In genomic region chr2:20219763-20220380, GRCh38 we compare ENCODE assay signal across 30 cellular contexts. TPM values are rescaled to one million over a fixed set of nuclear protein-coding genes. Genes with fewer than 3 reads are reported as not detected.
DNase-seq lines count a peak whose midpoint lies in the region; ATAC-seq and TF ChIP-seq lines count a peak whose summit lies in the region.
"Had no signal": no experiment of that assay in that cellular context is flagged by ENCODE, and none has a peak within 500 bp of the region (broad histone marks: within the 10 kb centered on the region; RNA-seq: fewer than 3 reads in every experiment).

No MANE protein-coding gene starts in this region.

- DNase-seq in chondrocyte (ENCODE audit: low spot score) (peak; percentile 71), right lobe of liver (peak in 1 of 3 donors; percentile 44), type B pancreatic cell (ENCODE audit: extremely low spot score, unreplicated experiment) (no peak), NCI-H1930 (lab: John Stamatoyannopoulos, UW) (no peak), islet precursor cell (no peak)
- DNase-seq in activated T-helper 1 cell treated with anti-CD3 and anti-CD28 coated beads, Interleukin-12 subunit alpha, Interleukin-12 subunit beta, Interleukin-2, Interleukin-4 antibody, amounts not matched to agents 30 ng/mL and 10 ng/mL and 1 ng/mL, durations not matched to agents 14 hours and 24 hours and 36 hours (ENCODE audit: low spot score), result no peak
- DNase-seq: activated CD4-positive, alpha-beta T cell treated with anti-CD3 and anti-CD28 coated beads for 36 hours; activated effector memory CD4-positive, alpha-beta T cell treated with anti-CD3 and anti-CD28 coated beads, Interleukin-2, amount 50 U/mL, for 16 hours; activated naive CD8-positive, alpha-beta T cell treated with anti-CD3 and anti-CD28 coated beads for 36 hours; activated T-cell treated with anti-CD3 and anti-CD28 coated beads for 4 hours; AML-193; caudate nucleus; CD4-positive, alpha-beta memory T cell; KG1; mesendoderm; naive B cell; NCI-H1417; NCI-H2081; NCI-H345; OCI-M1; retina; Right ventricle myocardium superior; T-helper 2 cell; uterus had no signal

- H3K4me1 Mint-ChIP-seq in chondrocyte (ENCODE audit: low read depth) (peaks cover 22% of the 10 kb centered on the region), type B pancreatic cell (ENCODE audit: unreplicated experiment) (peaks cover 47% of the 10 kb centered on the region)
- no peaks in the 10 kb centered on the region for H3K4me1 Mint-ChIP-seq in activated T-helper 1 cell treated with anti-CD3 and anti-CD28 coated beads, Interleukin-12 subunit alpha, Interleukin-12 subunit beta, Interleukin-2, Interleukin-4 antibody, amounts not matched to agents 30 ng/mL and 10 ng/mL and 1 ng/mL, durations not matched to agents 14 hours and 24 hours and 36 hours (ENCODE audit: low read depth)
- H3K4me1 Mint-ChIP-seq: activated CD4-positive, alpha-beta T cell treated with anti-CD3 and anti-CD28 coated beads for 36 hours; activated naive CD8-positive, alpha-beta T cell treated with anti-CD3 and anti-CD28 coated beads for 36 hours had no signal

- H3K27me3 Mint-ChIP-seq in chondrocyte (ENCODE audit: low read depth) (no peaks in the 10 kb centered on the region), type B pancreatic cell (peaks cover 5% of the 10 kb centered on the region)
- H3K27me3 Mint-ChIP-seq in activated T-helper 1 cell treated with anti-CD3 and anti-CD28 coated beads, Interleukin-12 subunit alpha, Interleukin-12 subunit beta, Interleukin-2, Interleukin-4 antibody, amounts not matched to agents 30 ng/mL and 10 ng/mL and 1 ng/mL, durations not matched to agents 14 hours and 24 hours and 36 hours (ENCODE audit: insufficient read depth), result peaks cover 33% of the 10 kb centered on the region

- POLR2A ChIA-PET in HEK293 (lab: Yijun Ruan, JAX), result interaction anchor here (1.0 kb wide), 1 partner anchor 35 kb away, joined by 3 read pairs; no protein-coding TSS in a partner anchor

- H3K4me1 ChIP-seq in HEK293 (ENCODE audit: control insufficient read depth, insufficient read depth, low read length), result peaks cover 14% of the 10 kb centered on the region
- H3K4me1 ChIP-seq in right lobe of liver, result peaks cover 0 to 78% (median 33%) of the 10 kb centered on the region in 4 donors

- no peaks in the 10 kb centered on the region for H3K9me3 ChIP-seq in HEK293 (ENCODE audit: control insufficient read depth, insufficient read depth, low read depth, low read length)
- H3K9me3 ChIP-seq in right lobe of liver, result no peaks in the 10 kb centered on the region
- H3K9me3 ChIP-seq: A549, ascending aorta, gastroesophageal sphincter, uterus had no signal

- WGBS in right lobe of liver (ENCODE audit: insufficient coverage, low coverage, low lambda C conversion rate, missing lambda C conversion rate), result 90% methylated on average over 4 of the region's 13 CpGs

- intact Hi-C loops in right lobe of liver (cut with DNase I), result loop anchor here in 1 of 2 donors (10.0 kb wide), 1 partner anchor 105 kb away; no protein-coding TSS in a partner anchor
- intact Hi-C loops in activated T-helper 1 cell treated with anti-CD3 and anti-CD28 coated beads, Interleukin-12 subunit alpha, Interleukin-12 subunit beta, Interleukin-2, Interleukin-4 antibody, amounts not matched to agents 30 ng/mL and 10 ng/mL and 1 ng/mL, durations not matched to agents 14 hours and 24 hours and 36 hours (cut with micrococcal nuclease), result loop anchor here (10.0 kb wide), 1 partner anchor 435 kb away; the partner anchor contains the start of gene HS1BP3

- H3K36me3 Mint-ChIP-seq in chondrocyte (ENCODE audit: low read depth), result no peaks in the 10 kb centered on the region
- peaks cover 21% of the 10 kb centered on the region for H3K36me3 Mint-ChIP-seq in type B pancreatic cell
- no peaks in the 10 kb centered on the region for H3K36me3 Mint-ChIP-seq in activated T-helper 1 cell treated with anti-CD3 and anti-CD28 coated beads, Interleukin-12 subunit alpha, Interleukin-12 subunit beta, Interleukin-2, Interleukin-4 antibody, amounts not matched to agents 30 ng/mL and 10 ng/mL and 1 ng/mL, durations not matched to agents 14 hours and 24 hours and 36 hours (ENCODE audit: low read depth)
- H3K36me3 Mint-ChIP-seq: activated naive CD8-positive, alpha-beta T cell treated with anti-CD3 and anti-CD28 coated beads for 36 hours; CD4-positive, alpha-beta memory T cell; naive B cell had no signal

- no peak for TF ChIP-seq POLR2A in right lobe of liver (IDR thresholded peaks at IDR 0.05)

- H3K4me3 ChIP-seq in HEK293 (ENCODE audit: low read depth, low read length), result no peak overlapping the region
- H3K4me3 ChIP-seq in right lobe of liver, result peak overlapping the region in 1 of 3 donors; percentile 7
- H3K4me3 ChIP-seq: A549, ascending aorta, gastroesophageal sphincter, hepatocyte, uterus had no signal

- peaks cover 0 to 23% of the 10 kb centered on the region in 2 experiments; a peak in 2 of 3 replicates for H3K36me3 ChIP-seq in HEK293 (ENCODE audit: control insufficient read depth in 2 of 2, insufficient read depth in 1 of 2, low read length in 2 of 2)
- H3K36me3 ChIP-seq in right lobe of liver, result peaks cover 0 to 4% (median 0%) of the 10 kb centered on the region in 4 donors
- H3K36me3 ChIP-seq: ascending aorta, gastroesophageal sphincter, uterus had no signal

- no peak overlapping the region for H3K27ac ChIP-seq in HEK293 (ENCODE audit: extremely low read depth, low read depth, low read length)
- H3K27ac ChIP-seq in right lobe of liver, result peak overlapping the region; percentile 90 to 99 (median 92)
- H3K27ac ChIP-seq: ascending aorta, gastroesophageal sphincter, uterus had no signal

- H3K27ac Mint-ChIP-seq in chondrocyte (ENCODE audit: unreplicated experiment), result no peak overlapping the region
- peak overlapping the region; percentile 98 for H3K27ac Mint-ChIP-seq in type B pancreatic cell
- no peak overlapping the region for H3K27ac Mint-ChIP-seq in activated T-helper 1 cell treated with anti-CD3 and anti-CD28 coated beads, Interleukin-12 subunit alpha, Interleukin-12 subunit beta, Interleukin-2, Interleukin-4 antibody, amounts not matched to agents 30 ng/mL and 10 ng/mL and 1 ng/mL, durations not matched to agents 14 hours and 24 hours and 36 hours
- H3K27ac Mint-ChIP-seq: activated CD4-positive, alpha-beta T cell treated with anti-CD3 and anti-CD28 coated beads for 36 hours; activated naive CD8-positive, alpha-beta T cell treated with anti-CD3 and anti-CD28 coated beads for 36 hours; CD4-positive, alpha-beta memory T cell; naive B cell had no signal

- CTCF ChIA-PET in HEK293 (lab: Yijun Ruan, JAX), result interaction anchor here (0.6 to 1.0 kb wide), 2 partner anchors 12 to 165 kb away, joined by 3 read pairs; no protein-coding TSS in a partner anchor

- TF ChIP-seq CTCF in HEK293 (tag by site-specific recombination; IDR thresholded peaks at IDR 0.05) (no peak), chondrocyte (IDR thresholded peaks at IDR 0.05) (no peak), right lobe of liver (IDR thresholded peaks at IDR 0.05) (no peak), type B pancreatic cell (conservative IDR thresholded peaks at IDR 0.05) (no peak)

- no peaks in the 10 kb centered on the region for H3K9me3 Mint-ChIP-seq in chondrocyte (ENCODE audit: low read depth)
- H3K9me3 Mint-ChIP-seq in type B pancreatic cell, result no peaks in the 10 kb centered on the region
- no peaks in the 10 kb centered on the region for H3K9me3 Mint-ChIP-seq in activated T-helper 1 cell treated with anti-CD3 and anti-CD28 coated beads, Interleukin-12 subunit alpha, Interleukin-12 subunit beta, Interleukin-2, Interleukin-4 antibody, amounts not matched to agents 30 ng/mL and 10 ng/mL and 1 ng/mL, durations not matched to agents 14 hours and 24 hours and 36 hours
- H3K9me3 Mint-ChIP-seq: activated naive CD8-positive, alpha-beta T cell treated with anti-CD3 and anti-CD28 coated beads for 36 hours; naive B cell had no signal

- no peak for ATAC-seq in right lobe of liver
- no peak for ATAC-seq in GM21390 (IDR thresholded peaks at IDR 0.05; ENCODE audit: unreplicated experiment)
- ATAC-seq: A549; activated CD4-positive, alpha-beta T cell treated with anti-CD3 and anti-CD28 coated beads for 36 hours; gastroesophageal sphincter had no signal

- H3K4me3 Mint-ChIP-seq in chondrocyte (ENCODE audit: unreplicated experiment), result no peak overlapping the region
- peak overlapping the region; percentile 92 for H3K4me3 Mint-ChIP-seq in type B pancreatic cell
- no peak overlapping the region for H3K4me3 Mint-ChIP-seq in activated T-helper 1 cell treated with anti-CD3 and anti-CD28 coated beads, Interleukin-12 subunit alpha, Interleukin-12 subunit beta, Interleukin-2, Interleukin-4 antibody, amounts not matched to agents 30 ng/mL and 10 ng/mL and 1 ng/mL, durations not matched to agents 14 hours and 24 hours and 36 hours
- H3K4me3 Mint-ChIP-seq: activated CD4-positive, alpha-beta T cell treated with anti-CD3 and anti-CD28 coated beads for 36 hours; activated naive CD8-positive, alpha-beta T cell treated with anti-CD3 and anti-CD28 coated beads for 36 hours; CD4-positive, alpha-beta memory T cell; naive B cell had no signal

- no peaks in the 10 kb centered on the region for H3K27me3 ChIP-seq in right lobe of liver
- H3K27me3 ChIP-seq: ascending aorta, hepatocyte, uterus had no signal

TF ChIP-seq in HEK293, 187 proteins besides CTCF, POLR2A, EP300 and RAD21:
- TF ChIP-seq ZNF626 (tag by site-specific recombination; IDR thresholded peaks at IDR 0.05) (no peak), ZNF426 (tag by site-specific recombination; IDR thresholded peaks at IDR 0.05) (no peak), ZBTB8A (tag by site-specific recombination; IDR thresholded peaks at IDR 0.05) (0 out of 2 replicates have a peak, but pooled peaks have one; percentile 20), ZNF843 (tag by site-specific recombination; IDR thresholded peaks at IDR 0.05) (no peak)

RNA-seq across cellular contexts. Expression of gene SDC1, which starts 5.1 kb away (rescaled TPM):
- total RNA-seq in chondrocyte (11.4 to 13.2 TPM (median 12.6 TPM) in 3 replicates), right lobe of liver (100 to 1,000 TPM; 260 to 452 (median 415) TPM), type B pancreatic cell (ENCODE audit: low replicate concordance) (164 and 375 TPM in 2 replicates)
- total RNA-seq in activated T-helper 1 cell treated with anti-CD3 and anti-CD28 coated beads, Interleukin-12 subunit alpha, Interleukin-12 subunit beta, Interleukin-2, Interleukin-4 antibody, amounts not matched to agents 30 ng/mL and 10 ng/mL and 1 ng/mL, durations not matched to agents 14 hours and 24 hours and 36 hours, result 0.26 and 0.27 TPM in 2 replicates

Comparison
In these comparisons a context has a peak if more than half of its experiments do, and no peak if none do; other contexts are left out.
1. RNA of gene SDC1, which starts 5.1 kb away (total RNA-seq): 260 to 452 TPM in right lobe of liver and 164 to 375 TPM in type B pancreatic cell; 11.4 to 13.2 TPM in chondrocyte and 0.26 to 0.27 TPM in activated T-helper 1 cell treated with anti-CD3 and anti-CD28 coated beads, Interleukin-12 subunit alpha, Interleukin-12 subunit beta, Interleukin-2, Interleukin-4 antibody, amounts not matched to agents 30 ng/mL and 10 ng/mL and 1 ng/mL, durations not matched to agents 14 hours and 24 hours and 36 hours; every median in the first group is over 10 times any median in the second.